1 cellular context compared by ENCODE assay signal in genomic region chr12:2013111-2013510, GRCh38.
TF ChIP-seq lines count a peak whose summit lies in the region.

No MANE protein-coding gene starts in this region.

TF ChIP-seq in IMR-90, 13 proteins besides CTCF, POLR2A, EP300 and RAD21:
- TF ChIP-seq MAZ (IDR thresholded peaks at IDR 0.05; ENCODE audit: borderline replicate concordance, low read depth, low read length) = no peak
- TF ChIP-seq FOS (IDR thresholded peaks at IDR 0.05; ENCODE audit: low read depth, low read length) = no peak
- no peak for TF ChIP-seq USF2 (IDR thresholded peaks at IDR 0.05; ENCODE audit: low read depth, low read length)
- TF ChIP-seq MAFK (IDR thresholded peaks at IDR 0.05; ENCODE audit: low read depth, low read length) = no peak
- no peak for TF ChIP-seq CEBPB (IDR thresholded peaks at IDR 0.05; ENCODE audit: low read depth, low read length)
